ENCODE assay signal across 27 cellular contexts in genomic region chr2:119629323-119629825, GRCh38. TPM values are rescaled to one million over a fixed set of nuclear protein-coding genes. Genes with fewer than 3 reads are reported as not detected.
A peak's percentile ranks its signal among the peaks of the same experiment; 100 is the strongest.
DNase-seq lines count a peak whose midpoint lies in the region; ATAC-seq, FAIRE-seq and TF ChIP-seq lines count a peak whose summit lies in the region.
"Had no signal": no experiment of that assay in that cellular context is flagged by ENCODE, and none has a peak within 500 bp of the region (broad histone marks: within the 10 kb centered on the region; RNA-seq: fewer than 3 reads in every experiment).

No MANE protein-coding gene starts in this region.

- TF ChIP-seq POLR2A in HepG2 (IDR thresholded peaks at IDR 0.05; ENCODE audit: insufficient read depth in 1 of 2, low read depth in 2 of 2, low read length in 2 of 2) (no peak), right lobe of liver (IDR thresholded peaks at IDR 0.05) (no peak)

- intact Hi-C loops in HepG2 (cut with micrococcal nuclease; ENCODE audit: unreplicated experiment) (no loop called here), right lobe of liver (cut with DNase I) (no loop called here)

- H3K27ac Mint-ChIP-seq in progenitor cell of endocrine pancreas = peak overlapping the region; percentile 71
- H3K27ac Mint-ChIP-seq: B cell; CD8-positive, alpha-beta T cell; H9 had no signal

- no peak overlapping the region for H3K4me3 ChIP-seq in HepG2 (replicated peaks in 1 of 3; ENCODE audit: insufficient read depth in 1 of 3, low read depth in 2 of 3, low read length in 3 of 3)
- H3K4me3 ChIP-seq in right lobe of liver = no peak overlapping the region
- H3K4me3 ChIP-seq: SJCRH30 had no signal

- no peak for TF ChIP-seq RAD21 in HepG2 (CRISPR knock-in tag; IDR thresholded peaks at IDR 0.05)

- H3K4me1 Mint-ChIP-seq in progenitor cell of endocrine pancreas (ENCODE audit: low read depth) = no peaks in the 10 kb centered on the region
- H3K4me1 Mint-ChIP-seq: H9 had no signal

- no peak for DNase-seq in HepG2 (ENCODE audit: low spot score)
- DNase-seq in right lobe of liver = no peak
- DNase-seq in kidney glomerular epithelial cell (lab: John Stamatoyannopoulos, UW) = peak; percentile 12
- no peak for DNase-seq in progenitor cell of endocrine pancreas (ENCODE audit: low spot score, unreplicated experiment)
- no peak for DNase-seq in DMS153 (lab: John Stamatoyannopoulos, UW)
- DNase-seq: Caco-2; CD8-positive, alpha-beta T cell; DMS79; EL; GF-D8; H9; KBM-7; NCI-H1105 treated with DMSO at 0.1 percent for 48 hours; NCI-H146; NCI-H1930; NCI-H446; NCI-H524 treated with DMSO at 0.1 percent for 48 hours; NCI-H774; PC-3; SJCRH30 had no signal

- no peaks in the 10 kb centered on the region for H4K20me1 ChIP-seq in HepG2 (ENCODE audit: insufficient read depth, low read length)

- POLR2A ChIA-PET in HepG2 (lab: Yijun Ruan, JAX) = no interaction called here

- TF ChIP-seq CTCF in HepG2 (CRISPR knock-in tag; IDR thresholded peaks at IDR 0.05) = no peak
- no peak for TF ChIP-seq CTCF in right lobe of liver (IDR thresholded peaks at IDR 0.05)
- no peak for TF ChIP-seq CTCF in progenitor cell of endocrine pancreas (IDR thresholded peaks at IDR 0.05; ENCODE audit: unreplicated experiment)

- FAIRE-seq in HepG2 (lab: Jason Lieb, UNC) = no peak
- FAIRE-seq: GM12891, HTR-8/SVneo had no signal

- no peak overlapping the region for H3K4me3 Mint-ChIP-seq in progenitor cell of endocrine pancreas (ENCODE audit: low read depth)
- H3K4me3 Mint-ChIP-seq: B cell; CD8-positive, alpha-beta T cell; H9 had no signal

- in situ Hi-C loops in HepG2 (cut with HindIII; ENCODE audit: extremely low pct_ligation_motif_present, low pct_unique_long_range_greater_than_20kb) = no loop called here

- ATAC-seq in HepG2 (peak; percentile 43), right lobe of liver (no peak), GM18502 (IDR thresholded peaks at IDR 0.05; ENCODE audit: poor library complexity, unreplicated experiment) (no peak), HG02884 (IDR thresholded peaks at IDR 0.05; ENCODE audit: unreplicated experiment) (no peak)
- ATAC-seq: CD8-positive, alpha-beta T cell; PC-3 had no signal

- no peaks in the 10 kb centered on the region for H3K9me3 ChIP-seq in HepG2 (ENCODE audit: low read length)
- H3K9me3 ChIP-seq in right lobe of liver = no peaks in the 10 kb centered on the region
- H3K9me3 ChIP-seq: SJCRH30 had no signal

- H3K4me2 ChIP-seq in HepG2 (ENCODE audit: low read depth, low read length) = no peak overlapping the region

- H3K27ac ChIP-seq in HepG2 (ENCODE audit: extremely low read length, insufficient read depth, low read length) (no peak overlapping the region), right lobe of liver (no peak overlapping the region)
- H3K27ac ChIP-seq: 22Rv1, C4-2B, SJCRH30 had no signal

- no peaks in the 10 kb centered on the region for H3K27me3 Mint-ChIP-seq in progenitor cell of endocrine pancreas

- H3K4me1 ChIP-seq in HepG2 (ENCODE audit: insufficient read depth, low read length) = peaks cover 6% of the 10 kb centered on the region; the same call in 1 of the 2 replicates
- no peaks in the 10 kb centered on the region for H3K4me1 ChIP-seq in right lobe of liver
- H3K4me1 ChIP-seq: Caco-2, SJCRH30 had no signal

- CTCF ChIA-PET in HepG2 (lab: Yijun Ruan, JAX; ENCODE audit: low intra/inter-chr PET ratio, low total read pairs) = no interaction called here

- no peaks in the 10 kb centered on the region for H3K36me3 ChIP-seq in HepG2 (replicated peaks in 1 of 2; ENCODE audit: control insufficient read depth in 1 of 2, insufficient read depth in 2 of 2, low read length in 2 of 2)
- no peaks in the 10 kb centered on the region for H3K36me3 ChIP-seq in right lobe of liver
- H3K36me3 ChIP-seq: SJCRH30 had no signal

- no peak overlapping the region for H3K9ac ChIP-seq in HepG2 (ENCODE audit: insufficient read depth, low read depth, low read length)

- H3K36me3 Mint-ChIP-seq in progenitor cell of endocrine pancreas (ENCODE audit: insufficient read depth) = peaks cover 27% of the 10 kb centered on the region
- H3K36me3 Mint-ChIP-seq: CD8-positive, alpha-beta T cell had no signal

- H2AFZ ChIP-seq in HepG2 (ENCODE audit: low read length) = no peak overlapping the region

- H3K27me3 ChIP-seq in HepG2 (ENCODE audit: control insufficient read depth in 1 of 2, insufficient read depth in 2 of 2, low read length in 2 of 2) = peaks cover 0 to 9% of the 10 kb centered on the region in 2 experiments; a peak in 2 of 5 replicates
- no peaks in the 10 kb centered on the region for H3K27me3 ChIP-seq in right lobe of liver
- H3K27me3 ChIP-seq: SJCRH30 had no signal

- BruUV-seq in HepG2 (replicated peaks; lab: Mats Ljungman, UMichigan) = no TSS peak

- TF ChIP-seq EP300 in HepG2 (IDR thresholded peaks at IDR 0.05; ENCODE audit: low read depth in 2 of 2, low read length in 2 of 2) = no peak
- no peak for TF ChIP-seq EP300 in HepG2 (CRISPR knock-in tag; IDR thresholded peaks at IDR 0.05; ENCODE audit: borderline replicate concordance)

- peaks cover 20% of the 10 kb centered on the region for H3K9me3 Mint-ChIP-seq in progenitor cell of endocrine pancreas (ENCODE audit: low read depth)

- 43% methylated on average over 5 of the region's 5 CpGs for WGBS in HepG2 (ENCODE audit: low lambda C conversion rate)
- no CpG with 5 or more reads among the region's 5 CpGs for WGBS in right lobe of liver (ENCODE audit: insufficient coverage, low coverage, low lambda C conversion rate, missing lambda C conversion rate)

- H3K79me2 ChIP-seq in HepG2 (ENCODE audit: insufficient read depth, low read length) = no peaks in the 10 kb centered on the region

TF ChIP-seq in HepG2, 621 proteins besides CTCF, POLR2A, EP300 and RAD21:
- TF ChIP-seq RNF219 (CRISPR knock-in tag; IDR thresholded peaks at IDR 0.05) = no peak
- TF ChIP-seq ATF7 (IDR thresholded peaks at IDR 0.05) = no peak
- TF ChIP-seq ATF7 (CRISPR knock-in tag; IDR thresholded peaks at IDR 0.05) = no peak
- TF ChIP-seq HMG20A (CRISPR knock-in tag; IDR thresholded peaks at IDR 0.05; ENCODE audit: borderline replicate concordance) = no peak
- TF ChIP-seq HOXD1 (CRISPR knock-in tag; IDR thresholded peaks at IDR 0.05) = no peak
- no peak for TF ChIP-seq ZNF335 (CRISPR knock-in tag; IDR thresholded peaks at IDR 0.05)

RNA-seq across cellular contexts. Expression of gene TMEM177, which starts 49.6 kb away (rescaled TPM):
- total RNA-seq in HepG2 (2016; rRNA removed; fragmentation: Illumina TruSeq; extraction: Trizol) (44.7 and 47.9 TPM in 2 replicates), right lobe of liver (10 to 100 TPM; 12.9 to 27.0 (median 17.9) TPM), progenitor cell of endocrine pancreas (22.5 and 23.1 TPM in 2 replicates)
- 15.4 and 16.3 TPM in 2 replicates for total RNA-seq in HepG2 (2016; cell fraction: cytosol; rRNA removed; fragmentation: Illumina TruSeq; extraction: Trizol; ENCODE audit: low read depth)
- total RNA-seq in HepG2 (2016; cell fraction: insoluble cytoplasmic fraction; rRNA removed; fragmentation: Illumina TruSeq; extraction: Trizol) = 47.5 and 49.2 TPM in 2 replicates
- 27.3 and 32.1 TPM in 2 replicates for total RNA-seq in HepG2 (2016; cell fraction: membrane; rRNA removed; fragmentation: Illumina TruSeq; extraction: Trizol)
- 26.1 and 27.7 TPM in 2 replicates for total RNA-seq in HepG2 (2016; cell fraction: nucleus; rRNA removed; fragmentation: Illumina TruSeq; extraction: Trizol)
- 34.7 and 46.6 TPM in 2 replicates for polyA plus RNA-seq in HepG2 (2011; rRNA removed)
- polyA plus RNA-seq in HepG2 (2011; cell fraction: cytosol; rRNA removed) = 34.2 and 43.3 TPM in 2 replicates
- polyA plus RNA-seq in HepG2 (2011; cell fraction: nucleus; rRNA removed) = 46.4 and 51.6 TPM in 2 replicates
- polyA plus RNA-seq in HepG2 (2012) = 20.5 and 32.1 TPM in 2 replicates
- 12.8 and 13.4 TPM in 2 replicates for polyA plus RNA-seq in HepG2 (2016; cell fraction: cytosol; fragmentation: Illumina TruSeq; extraction: Trizol; ENCODE audit: low read depth)
- polyA plus RNA-seq in HepG2 (2016; cell fraction: insoluble cytoplasmic fraction; fragmentation: Illumina TruSeq; extraction: Trizol; ENCODE audit: low read depth) = 62.8 and 62.9 TPM in 2 replicates
- polyA plus RNA-seq in HepG2 (2016; cell fraction: membrane; fragmentation: Illumina TruSeq; extraction: Trizol; ENCODE audit: low read depth) = 19.9 and 21.6 TPM in 2 replicates
- 41.1 and 43.7 TPM in 2 replicates for polyA plus RNA-seq in HepG2 (2016; cell fraction: nucleus; fragmentation: Illumina TruSeq; extraction: Trizol; ENCODE audit: insufficient read depth, low read depth)
- polyA minus RNA-seq in HepG2 (2011; rRNA and poly(A)+ RNA removed; ENCODE audit: low replicate concordance) = 22.7 and 58.5 TPM in 2 replicates
- 13.8 and 15.2 TPM in 2 replicates for polyA minus RNA-seq in HepG2 (2011; cell fraction: cytosol; rRNA and poly(A)+ RNA removed)
- 49.2 and 53.5 TPM in 2 replicates for polyA minus RNA-seq in HepG2 (2011; cell fraction: nucleus; rRNA and poly(A)+ RNA removed)
